ENCODE assay signal across 17 cellular contexts in genomic region chr3:66259721-66260255, GRCh38. TPM values are rescaled to one million over a fixed set of nuclear protein-coding genes. Genes with fewer than 3 reads are reported as not detected.
DNase-seq lines count a peak whose midpoint lies in the region; ATAC-seq and TF ChIP-seq lines count a peak whose summit lies in the region.
"Had no signal": no experiment of that assay in that cellular context is flagged by ENCODE, and none has a peak within 500 bp of the region (broad histone marks: within the 10 kb centered on the region; RNA-seq: fewer than 3 reads in every experiment).

No MANE protein-coding gene starts in this region.

- H3K79me1 ChIP-seq in IMR-90 (ENCODE audit: low read depth in 1 of 2, low read length in 2 of 2) = peaks cover 6 to 19% of the 10 kb centered on the region in 2 experiments

- no peaks in the 10 kb centered on the region for H3K9me3 Mint-ChIP-seq in CD4-positive, CD25-positive, alpha-beta regulatory T cell
- peaks cover 3% of the 10 kb centered on the region for H3K9me3 Mint-ChIP-seq in nephron progenitor cell

- H3K4ac ChIP-seq in IMR-90 (ENCODE audit: low read depth, low read length) = peak overlapping the region; percentile 14; the same call in 1 of the 2 replicates

- POLR2A ChIA-PET in IMR-90 (lab: Charles Lee; ENCODE audit: unreplicated experiment) = no interaction called here

- no peak overlapping the region for H2BK20ac ChIP-seq in IMR-90 (ENCODE audit: low read depth, low read length)

- H3K9ac ChIP-seq in IMR-90 (ENCODE audit: low read depth, low read length) = no peak overlapping the region

- no peaks in the 10 kb centered on the region for H3K4me1 ChIP-seq in CD4-positive, CD25-positive, alpha-beta regulatory T cell (ENCODE audit: control insufficient read depth, insufficient read depth, low read length, poor library complexity, severe bottlenecking)
- peaks cover 21% of the 10 kb centered on the region for H3K4me1 ChIP-seq in IMR-90 (ENCODE audit: control insufficient read depth, insufficient read depth, low read length)
- H3K4me1 ChIP-seq in aorta (ENCODE audit: control insufficient read depth in 1 of 2, insufficient read depth in 2 of 2, low read length in 2 of 2) = no peaks in the 10 kb centered on the region
- H3K4me1 ChIP-seq: A549 had no signal

- H4K8ac ChIP-seq in IMR-90 (ENCODE audit: low read depth in 2 of 2, low read length in 2 of 2) = no peak overlapping the region

- no peak overlapping the region for H3K23ac ChIP-seq in IMR-90 (ENCODE audit: low read depth, low read length)

- no peak overlapping the region for H3K4me3 Mint-ChIP-seq in CD4-positive, CD25-positive, alpha-beta regulatory T cell
- H3K4me3 Mint-ChIP-seq in nephron progenitor cell = no peak overlapping the region

- no peaks in the 10 kb centered on the region for H3K27me3 ChIP-seq in CD4-positive, CD25-positive, alpha-beta regulatory T cell (ENCODE audit: control insufficient read depth, insufficient read depth, low read length)
- H3K27me3 ChIP-seq in IMR-90 (ENCODE audit: control insufficient read depth, insufficient read depth, low read length) (no peaks in the 10 kb centered on the region), aorta (ENCODE audit: control insufficient read depth in 1 of 2, insufficient read depth in 2 of 2, low read length in 1 of 2) (no peaks in the 10 kb centered on the region)

- no peak for TF ChIP-seq RAD21 in IMR-90 (IDR thresholded peaks at IDR 0.05; ENCODE audit: low read length)

- no peaks in the 10 kb centered on the region for H3K27me3 Mint-ChIP-seq in CD4-positive, CD25-positive, alpha-beta regulatory T cell
- no peaks in the 10 kb centered on the region for H3K27me3 Mint-ChIP-seq in nephron progenitor cell (ENCODE audit: low read depth, poor library complexity)

- H3K36me3 ChIP-seq in CD4-positive, CD25-positive, alpha-beta regulatory T cell (ENCODE audit: control insufficient read depth, insufficient read depth, low read length) = peaks cover 8% of the 10 kb centered on the region
- no peaks in the 10 kb centered on the region for H3K36me3 ChIP-seq in IMR-90 (ENCODE audit: control insufficient read depth, insufficient read depth, low read length)
- peaks cover 0 to 2% of the 10 kb centered on the region in 2 donors for H3K36me3 ChIP-seq in aorta (ENCODE audit: control insufficient read depth in 1 of 2, insufficient read depth in 2 of 2, low read length in 1 of 2)

- peaks cover 0 to 17% (median 5%) of the 10 kb centered on the region in 4 donors for H3K4me1 Mint-ChIP-seq in CD4-positive, CD25-positive, alpha-beta regulatory T cell
- no peaks in the 10 kb centered on the region for H3K4me1 Mint-ChIP-seq in nephron progenitor cell

- dilution Hi-C loops in IMR-90 (cut with HindIII; ENCODE audit: low sequenced_read_pairs, unreplicated experiment) = no loop called here

- H4K20me1 ChIP-seq in IMR-90 (ENCODE audit: insufficient read depth, low read length) = no peaks in the 10 kb centered on the region

- in situ Hi-C loops in IMR-90 (cut with MboI; ENCODE audit: low sequenced_read_pairs) = no loop called here

- peak overlapping the region; percentile 51; the same call in 1 of the 2 replicates for H3K18ac ChIP-seq in IMR-90 (ENCODE audit: low read depth, low read length)

- H3K9me1 ChIP-seq in IMR-90 (ENCODE audit: insufficient read depth, low read length) = peaks cover 17% of the 10 kb centered on the region

- peaks cover 26% of the 10 kb centered on the region for H3K36me3 Mint-ChIP-seq in CD4-positive, CD25-positive, alpha-beta regulatory T cell
- H3K36me3 Mint-ChIP-seq in nephron progenitor cell (ENCODE audit: low read depth) = peaks cover 11% of the 10 kb centered on the region

- H2AK5ac ChIP-seq in IMR-90 (ENCODE audit: low read depth, low read length) = peak overlapping the region; percentile 47; the same call in 1 of the 2 replicates

- no peak overlapping the region for H2AFZ ChIP-seq in IMR-90 (replicated peaks; ENCODE audit: low read length, poor library complexity)
- H2AFZ ChIP-seq: PC-9 had no signal

- H2BK15ac ChIP-seq in IMR-90 (ENCODE audit: low read depth, low read length) = no peak overlapping the region

- H3K27ac ChIP-seq in CD4-positive, CD25-positive, alpha-beta regulatory T cell (ENCODE audit: insufficient read depth, low read length, poor library complexity, severe bottlenecking) = no peak overlapping the region
- H3K27ac ChIP-seq in IMR-90 (ENCODE audit: insufficient read depth, low read length) (no peak overlapping the region), aorta (ENCODE audit: low read depth in 1 of 2, low read length in 2 of 2) (no peak overlapping the region)
- H3K27ac ChIP-seq: A549, C4-2B, PC-9 had no signal

- H2BK120ac ChIP-seq in IMR-90 (ENCODE audit: low read depth, low read length) = no peak overlapping the region; the same call in 1 of the 2 replicates

- no peaks in the 10 kb centered on the region for H3K9me3 ChIP-seq in CD4-positive, CD25-positive, alpha-beta regulatory T cell (ENCODE audit: control insufficient read depth in 2 of 2, low read length in 2 of 2)
- H3K9me3 ChIP-seq in IMR-90 (ENCODE audit: control insufficient read depth, insufficient read depth, low read length) (no peaks in the 10 kb centered on the region), aorta (ENCODE audit: control insufficient read depth, low read length) (no peaks in the 10 kb centered on the region)
- H3K9me3 ChIP-seq: A549 had no signal

- no peak overlapping the region for H4K5ac ChIP-seq in IMR-90 (ENCODE audit: low read depth, low read length)

- ATAC-seq in CD4-positive, CD25-positive, alpha-beta regulatory T cell (ENCODE audit: low read depth in 2 of 2) = no peak
- ATAC-seq in IMR-90 (ENCODE audit: low read depth) (peak; percentile 9; the same call in 1 of the 2 replicates), aorta (ENCODE audit: low FRiP score) (no peak)
- ATAC-seq: A549, K562 had no signal

- H3K56ac ChIP-seq in IMR-90 (ENCODE audit: extremely low read depth, insufficient read depth, low read length) = no peak overlapping the region

- H2AK9ac ChIP-seq in IMR-90 (replicated peaks; ENCODE audit: low read depth, low read length, poor library complexity) = no peak overlapping the region

- no peak overlapping the region for H3K4me2 ChIP-seq in IMR-90 (ENCODE audit: low read depth, low read length)
- H3K4me2 ChIP-seq: A549, PC-9 had no signal

- H3K27ac Mint-ChIP-seq in CD4-positive, CD25-positive, alpha-beta regulatory T cell = peak overlapping the region; percentile 7 to 43 (median 27)
- H3K27ac Mint-ChIP-seq in nephron progenitor cell = peak overlapping the region; percentile 2

- CTCF ChIA-PET in IMR-90 (lab: Yijun Ruan, JAX) = no interaction called here

- BruUV-seq in IMR-90 (replicated peaks; lab: Mats Ljungman, UMichigan) = no TSS peak

- TF ChIP-seq POLR2A in IMR-90 (IDR thresholded peaks at IDR 0.05; ENCODE audit: low read depth, low read length) = no peak

- DNase-seq in CD4-positive, CD25-positive, alpha-beta regulatory T cell = no peak
- DNase-seq in IMR-90 = peak; percentile 52
- DNase-seq in epithelial cell of esophagus (ENCODE audit: low read depth) = peak; percentile 29
- DNase-seq in nephron progenitor cell = no peak
- DNase-seq in CD1c-positive myeloid dendritic cell (ENCODE audit: extremely low spot score) = no peak
- DNase-seq in activated gamma-delta T cell treated with Interleukin-2 at 50 U/mL for 16 hours = no peak
- no peak for DNase-seq in NCI-H446 treated with DMSO at 0.1 percent for 48 hours (lab: John Stamatoyannopoulos, UW)
- DNase-seq in aorta = no peak
- DNase-seq: DMS79, NCI-H1048, NCI-H1694 treated with DMSO at 0.1 percent for 48 hours, NCI-H774, PC-9, SHP77 had no signal

- TF ChIP-seq CTCF in IMR-90 (conservative IDR thresholded peaks at IDR 0.05; ENCODE audit: low read depth, low read length) (no peak), epithelial cell of esophagus (IDR thresholded peaks at IDR 0.05; ENCODE audit: insufficient read depth, low read depth, low read length, missing control alignments) (no peak), nephron progenitor cell (IDR thresholded peaks at IDR 0.05) (no peak)

- H2BK5ac ChIP-seq in IMR-90 (ENCODE audit: low read depth, low read length, poor library complexity, severe bottlenecking) = no peak overlapping the region

- WGBS in IMR-90 (ENCODE audit: extremely low coverage in 2 of 2, insufficient read length in 1 of 2), 2 experiments = no CpG with 5 or more reads among the region's 6 CpGs
- WGBS in aorta, 2 donors = 84 to 93% methylated on average over 6 of the region's 6 CpGs

- no peak overlapping the region for H3K4me3 ChIP-seq in CD4-positive, CD25-positive, alpha-beta regulatory T cell (ENCODE audit: low read depth, low read length)
- no peak overlapping the region for H3K4me3 ChIP-seq in IMR-90 (ENCODE audit: insufficient read depth, low read depth, low read length)
- no peak overlapping the region for H3K4me3 ChIP-seq in epithelial cell of esophagus (ENCODE audit: low read length)
- H3K4me3 ChIP-seq in aorta (ENCODE audit: low read length in 2 of 2) = no peak overlapping the region
- H3K4me3 ChIP-seq: A549, K562, PC-9 had no signal

- intact Hi-C loops in IMR-90 (cut with micrococcal nuclease) = loop anchor here (5.0 kb wide), 1 partner anchor 238 kb away; no protein-coding TSS in a partner anchor
- intact Hi-C loops in aorta (cut with DNase I) = no loop called here

- H4K91ac ChIP-seq in IMR-90 (ENCODE audit: insufficient read depth, low read depth, low read length) = no peak overlapping the region

- H3K14ac ChIP-seq in IMR-90 (replicated peaks; ENCODE audit: low read depth, low read length) = peak overlapping the region; percentile 34; the same call in 1 of the 2 replicates

TF ChIP-seq in IMR-90, 13 proteins besides CTCF, POLR2A, EP300 and RAD21 (continues in another document):
- TF ChIP-seq, protein P1, sequence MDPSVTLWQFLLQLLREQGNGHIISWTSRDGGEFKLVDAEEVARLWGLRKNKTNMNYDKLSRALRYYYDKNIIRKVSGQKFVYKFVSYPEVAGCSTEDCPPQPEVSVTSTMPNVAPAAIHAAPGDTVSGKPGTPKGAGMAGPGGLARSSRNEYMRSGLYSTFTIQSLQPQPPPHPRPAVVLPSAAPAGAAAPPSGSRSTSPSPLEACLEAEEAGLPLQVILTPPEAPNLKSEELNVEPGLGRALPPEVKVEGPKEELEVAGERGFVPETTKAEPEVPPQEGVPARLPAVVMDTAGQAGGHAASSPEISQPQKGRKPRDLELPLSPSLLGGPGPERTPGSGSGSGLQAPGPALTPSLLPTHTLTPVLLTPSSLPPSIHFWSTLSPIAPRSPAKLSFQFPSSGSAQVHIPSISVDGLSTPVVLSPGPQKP (IDR thresholded peaks at IDR 0.05; ENCODE audit: borderline replicate concordance, low read depth, low read length) = no peak
- TF ChIP-seq MXI1 (IDR thresholded peaks at IDR 0.05; ENCODE audit: borderline replicate concordance, low read depth, low read length) = no peak

RNA-seq across cellular contexts. Expression of gene SLC25A26, which starts 39.0 kb away (rescaled TPM):
- 23.4 TPM for total RNA-seq in CD4-positive, CD25-positive, alpha-beta regulatory T cell
- polyA plus RNA-seq in CD4-positive, CD25-positive, alpha-beta regulatory T cell = 10 to 100 TPM; 30.0 to 47.7 (median 35.9) TPM
- total RNA-seq in IMR-90 (2012; rRNA removed) (12.7 and 17.5 TPM in 2 replicates), aorta (10 to 100 TPM; 16.2 to 17.5 TPM)
- polyA plus RNA-seq in IMR-90 (2012; rRNA removed) (8.5 and 10.9 TPM in 2 replicates), aorta (10 to 100 TPM; 14.9 to 17.3 TPM)
- 5.6 and 13.2 TPM in 2 replicates for polyA plus RNA-seq in IMR-90 (2012; cell fraction: cytosol; rRNA removed)
- polyA plus RNA-seq in IMR-90 (2012; cell fraction: nucleus; rRNA removed; ENCODE audit: low replicate concordance) = 3.1 and 7.2 TPM in 2 replicates

Comparison
In these comparisons a context has a peak if more than half of its experiments do, and no peak if none do; other contexts are left out.
1. DNase-seq: peak in IMR-90 (single experiment) and epithelial cell of esophagus (single experiment); none in CD4-positive, CD25-positive, alpha-beta regulatory T cell (0 of 3), nephron progenitor cell (single experiment), CD1c-positive myeloid dendritic cell (single experiment), activated gamma-delta T cell treated with Interleukin-2 at 50 U/mL for 16 hours (single experiment), NCI-H446 treated with DMSO at 0.1 percent for 48 hours (single experiment) and aorta (0 of 2).